In genomic region chr20:1391640-1392442, GRCh38 we compare ENCODE assay signal across 8 cellular contexts. TPM values are rescaled to one million over a fixed set of nuclear protein-coding genes. Genes with fewer than 3 reads are reported as not detected.
A peak's percentile ranks its signal among the peaks of the same experiment; 100 is the strongest.
DNase-seq lines count a peak whose midpoint lies in the region; ATAC-seq and TF ChIP-seq lines count a peak whose summit lies in the region.

No MANE protein-coding gene starts in this region.

- peaks cover 20% of the 10 kb centered on the region for H3K27me3 Mint-ChIP-seq in activated CD4-positive, alpha-beta memory T cell treated with anti-CD3 and anti-CD28 coated beads, Interleukin-2, amount 10 ng/mL, durations not matched to agents 7 days and 5 days
- peaks cover 23% of the 10 kb centered on the region for H3K27me3 Mint-ChIP-seq in osteocyte (ENCODE audit: unreplicated experiment)

- no peaks in the 10 kb centered on the region for H3K27me3 ChIP-seq in AG04450 (ENCODE audit: control insufficient read depth, insufficient read depth, low read length)
- H3K27me3 ChIP-seq in foreskin keratinocyte, result no peaks in the 10 kb centered on the region

- peaks cover 64% of the 10 kb centered on the region for H3K4me1 Mint-ChIP-seq in activated CD4-positive, alpha-beta memory T cell treated with anti-CD3 and anti-CD28 coated beads, Interleukin-2, amount 10 ng/mL, durations not matched to agents 7 days and 5 days
- H3K4me1 Mint-ChIP-seq in osteocyte (ENCODE audit: unreplicated experiment), result peaks cover 51% of the 10 kb centered on the region

- DNase-seq in AG04450 (ENCODE audit: low read depth, low spot score) (no peak), HT1080 (ENCODE audit: low read depth) (peak; percentile 87), foreskin keratinocyte (peak in 1 of 2 donors; percentile 61), osteocyte (ENCODE audit: extremely low spot score, unreplicated experiment) (peak; percentile 21), GOT3 (lab: John Stamatoyannopoulos, UW) (no peak), DMS79 (lab: John Stamatoyannopoulos, UW) (no peak)
- no peak for DNase-seq in activated CD4-positive, alpha-beta memory T cell treated with anti-CD3 and anti-CD28 coated beads, Interleukin-2, amount 10 ng/mL, durations not matched to agents 7 days and 5 days

- peaks cover 26% of the 10 kb centered on the region for H3K36me3 Mint-ChIP-seq in activated CD4-positive, alpha-beta memory T cell treated with anti-CD3 and anti-CD28 coated beads, Interleukin-2, amount 10 ng/mL, durations not matched to agents 7 days and 5 days (ENCODE audit: low read depth)
- H3K36me3 Mint-ChIP-seq in osteocyte (ENCODE audit: unreplicated experiment), result no peaks in the 10 kb centered on the region

- peaks cover 4% of the 10 kb centered on the region for H3K9me3 Mint-ChIP-seq in activated CD4-positive, alpha-beta memory T cell treated with anti-CD3 and anti-CD28 coated beads, Interleukin-2, amount 10 ng/mL, durations not matched to agents 7 days and 5 days
- H3K9me3 Mint-ChIP-seq in osteocyte (ENCODE audit: unreplicated experiment), result no peaks in the 10 kb centered on the region

- ATAC-seq in foreskin keratinocyte, result peak; percentile 27
- no peak for ATAC-seq in GM18873 (IDR thresholded peaks at IDR 0.05; ENCODE audit: low FRiP score, unreplicated experiment)

- peaks cover 3% of the 10 kb centered on the region; the same call in 1 of the 2 replicates for H3K9me3 ChIP-seq in AG04450 (ENCODE audit: control insufficient read depth, insufficient read depth, low read length)

- TF ChIP-seq CTCF in AG04450 (IDR thresholded peaks at IDR 0.05; ENCODE audit: low read depth, low read length), result no peak
- no peak for TF ChIP-seq CTCF in foreskin keratinocyte (conservative IDR thresholded peaks at IDR 0.05)
- no peak for TF ChIP-seq CTCF in osteocyte (IDR thresholded peaks at IDR 0.05)

- peak overlapping the region; percentile 84 for H3K4me3 Mint-ChIP-seq in activated CD4-positive, alpha-beta memory T cell treated with anti-CD3 and anti-CD28 coated beads, Interleukin-2, amount 10 ng/mL, durations not matched to agents 7 days and 5 days
- peak overlapping the region; percentile 80 for H3K4me3 Mint-ChIP-seq in osteocyte (ENCODE audit: unreplicated experiment)

- H3K4me3 ChIP-seq in AG04450 (ENCODE audit: low read depth, low read length), result peak overlapping the region; percentile 88

- no peak overlapping the region for H3K27ac ChIP-seq in AG04450 (ENCODE audit: low read depth, low read length)
- H3K27ac ChIP-seq in foreskin keratinocyte, result no peak overlapping the region

- H3K27ac Mint-ChIP-seq in activated CD4-positive, alpha-beta memory T cell treated with anti-CD3 and anti-CD28 coated beads, Interleukin-2, amount 10 ng/mL, durations not matched to agents 7 days and 5 days, result peak overlapping the region; percentile 72
- peak overlapping the region; percentile 59 for H3K27ac Mint-ChIP-seq in osteocyte (ENCODE audit: unreplicated experiment)

- peaks cover 30% of the 10 kb centered on the region for H3K4me1 ChIP-seq in foreskin keratinocyte

- CTCF ChIA-PET in AG04450 (lab: Charles Lee), result interaction anchor here (0.8 to 1.4 kb wide), 2 partner anchors 79 to 112 kb away, joined by 3 read pairs; no protein-coding TSS in a partner anchor
- CTCF ChIA-PET in activated CD4-positive, alpha-beta memory T cell treated with anti-CD3 and anti-CD28 coated beads, Interleukin-2, amount 10 ng/mL, durations not matched to agents 7 days and 5 days (lab: Charles Lee), result interaction anchor here (1.0 to 5.0 kb wide), 7 partner anchors 10 to 385 kb away, joined by 3 to 26 read pairs (median 5); no protein-coding TSS in a partner anchor

- POLR2A ChIA-PET in AG04450 (lab: Yijun Ruan, JAX), result interaction anchor here (0.7 to 1.7 kb wide), 5 partner anchors 9 to 137 kb away, joined by 4 to 9 read pairs (median 6); no protein-coding TSS in a partner anchor
- POLR2A ChIA-PET in activated CD4-positive, alpha-beta memory T cell treated with anti-CD3 and anti-CD28 coated beads, Interleukin-2, amount 10 ng/mL, durations not matched to agents 7 days and 5 days (lab: Charles Lee), result interaction anchor here (0.7 to 6.8 kb wide), 24 partner anchors 11 to 711 kb away, joined by 3 to 47 read pairs (median 4); partner anchors contain the start of gene SDCBP2

RNA-seq across cellular contexts. Expression of gene FKBP1A, which starts 1.0 kb away (rescaled TPM):
- polyA plus RNA-seq in AG04450 (2011; rRNA removed) (579 and 685 TPM in 2 replicates), foreskin keratinocyte (526 and 553 TPM in 2 replicates)
- 267 and 279 TPM in 2 replicates for polyA minus RNA-seq in AG04450 (2011; rRNA and poly(A)+ RNA removed)
- 181 and 419 TPM in 2 replicates for total RNA-seq in HT1080 (2014; rRNA removed; shearing (Covaris generic))
- 989 and 1,085 TPM in 2 replicates for polyA plus RNA-seq in HT1080 (2015; cell fraction: cytosol; rRNA removed)
- 339 and 396 TPM in 2 replicates for polyA plus RNA-seq in HT1080 (2015; cell fraction: nucleus; rRNA removed)
- 100 to 1,000 TPM; 205 to 207 TPM for total RNA-seq in activated CD4-positive, alpha-beta memory T cell treated with anti-CD3 and anti-CD28 coated beads, Interleukin-2, amount 10 ng/mL, durations not matched to agents 7 days and 5 days
- total RNA-seq in foreskin keratinocyte (316 and 364 TPM in 2 replicates), osteocyte (180 and 187 TPM in 2 replicates)

Comparison
In these comparisons a context has a peak if more than half of its experiments do, and no peak if none do; other contexts are left out.
1. DNase-seq: peak in HT1080 (single experiment) and osteocyte (single experiment); none in AG04450 (single experiment), activated CD4-positive, alpha-beta memory T cell treated with anti-CD3 and anti-CD28 coated beads, Interleukin-2, amount 10 ng/mL, durations not matched to agents 7 days and 5 days (single experiment), GOT3 (single experiment) and DMS79 (single experiment).